8 cellular contexts compared by ENCODE assay signal in the genomic region with DNA sequence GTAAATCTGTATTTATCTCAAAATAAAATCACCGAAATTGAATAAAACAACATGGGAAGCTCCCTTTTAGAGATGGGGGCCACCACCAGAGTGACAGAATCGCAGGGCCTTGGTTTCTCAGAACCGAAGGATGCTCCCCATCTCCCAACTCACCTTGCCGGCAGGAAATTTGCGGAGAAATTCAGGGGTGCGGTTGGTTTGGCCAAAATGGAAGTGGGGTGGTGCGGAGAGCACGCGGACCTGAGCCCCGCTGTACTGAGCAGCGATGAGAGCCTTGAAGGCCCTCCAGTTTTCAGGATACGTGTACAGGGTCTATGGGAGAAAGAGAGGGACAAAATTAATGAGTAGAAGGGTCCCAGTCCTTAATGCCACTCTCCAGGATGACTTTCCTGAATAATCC. TPM values are rescaled to one million over a fixed set of nuclear protein-coding genes. Genes with fewer than 3 reads are reported as not detected.
DNase-seq lines count a peak whose midpoint lies in the region; ATAC-seq, FAIRE-seq and TF ChIP-seq lines count a peak whose summit lies in the region.

No MANE protein-coding gene starts in this region.

- H3K4me2 ChIP-seq in PC-9 (peak overlapping the region; percentile 93), neuronal stem cell (ENCODE audit: insufficient read depth, low read length, poor library complexity, severe bottlenecking) (peak overlapping the region; percentile 78)

- no peak overlapping the region for H3K14ac ChIP-seq in neuronal stem cell (ENCODE audit: low read length)

- H3K27ac ChIP-seq in PC-9 (peak overlapping the region; percentile 86), neuronal stem cell (replicated peaks; ENCODE audit: low read length) (no peak overlapping the region)

- DNase-seq in Caco-2 = no peak
- no peak for DNase-seq in PC-9
- DNase-seq in epithelial cell of esophagus (ENCODE audit: low read depth) = no peak
- no peak for DNase-seq in neuronal stem cell (ENCODE audit: low spot score)
- DNase-seq in amniotic stem cell (lab: John Stamatoyannopoulos, UW) = no peak
- no peak for DNase-seq in retina
- no peak for DNase-seq in GM12892 (ENCODE audit: insufficient read length)

- FAIRE-seq in GM12892 (lab: Jason Lieb, UNC) = no peak

- H3K36me3 ChIP-seq in Caco-2 (ENCODE audit: control insufficient read depth, insufficient read depth, low read length) = peaks cover 7% of the 10 kb centered on the region; the same call in 1 of the 2 replicates
- peaks cover 53% of the 10 kb centered on the region for H3K36me3 ChIP-seq in PC-9 (ENCODE audit: low read depth)
- H3K36me3 ChIP-seq in neuronal stem cell (replicated peaks in 1 of 2; ENCODE audit: control insufficient read depth in 2 of 2, insufficient read depth in 2 of 2, low read length in 2 of 2) = peaks cover 37 to 84% of the 10 kb centered on the region in 2 donors

- intact Hi-C loops in Caco-2 (cut with micrococcal nuclease; ENCODE audit: unreplicated experiment) = no loop called here
- intact Hi-C loops in PC-9 (cut with micrococcal nuclease; ENCODE audit: unreplicated experiment) = loop anchor here (5.0 kb wide), 1 partner anchor 40 kb away; the partner anchor contains the start of genes EML3 and ROM1

- H4K20me1 ChIP-seq in PC-9 (ENCODE audit: insufficient read depth) = peaks cover 53% of the 10 kb centered on the region

- H2AFZ ChIP-seq in PC-9 (no peak overlapping the region), neuronal stem cell (ENCODE audit: low read length) (no peak overlapping the region)

- H3K23ac ChIP-seq in neuronal stem cell (ENCODE audit: low read depth, low read length, poor library complexity) = no peak overlapping the region

- H3K4me1 ChIP-seq in Caco-2 = peaks cover 29% of the 10 kb centered on the region
- peaks cover 40% of the 10 kb centered on the region for H3K4me1 ChIP-seq in PC-9 (replicated peaks; ENCODE audit: insufficient read depth)
- peaks cover 7 to 15% of the 10 kb centered on the region in 2 donors for H3K4me1 ChIP-seq in neuronal stem cell (ENCODE audit: control insufficient read depth in 2 of 2, insufficient read depth in 1 of 2, low read depth in 1 of 2, low read length in 2 of 2)

- H3K27me3 Mint-ChIP-seq in Caco-2 (ENCODE audit: insufficient read depth, unreplicated experiment) = no peaks in the 10 kb centered on the region

- H3K9ac ChIP-seq in neuronal stem cell (ENCODE audit: low read depth, low read length, poor library complexity) = no peak overlapping the region

- WGBS in neuronal stem cell (ENCODE audit: extremely low coverage in 2 of 2, insufficient read length in 2 of 2, insufficient replicate concordance in 1 of 2), 2 donors = no CpG with 5 or more reads among the region's 12 CpGs

- no peak overlapping the region for H2AK5ac ChIP-seq in neuronal stem cell (ENCODE audit: low read depth, low read length)

- peaks cover 78% of the 10 kb centered on the region for H3K79me2 ChIP-seq in PC-9 (ENCODE audit: low read depth)

- H3K27me3 ChIP-seq in Caco-2 (replicated peaks; ENCODE audit: control insufficient read depth, insufficient read depth, low read length) (no peaks in the 10 kb centered on the region), PC-9 (ENCODE audit: insufficient read depth, low read depth) (no peaks in the 10 kb centered on the region), neuronal stem cell (ENCODE audit: control insufficient read depth in 3 of 3, insufficient read depth in 3 of 3, low read depth in 1 of 3, low read length in 3 of 3) (no peaks in the 10 kb centered on the region)

- H3K9me3 ChIP-seq in Caco-2 (no peaks in the 10 kb centered on the region), PC-9 (ENCODE audit: insufficient read depth, low read depth) (no peaks in the 10 kb centered on the region), neuronal stem cell (replicated peaks in 1 of 2; ENCODE audit: control insufficient read depth in 2 of 2, insufficient read depth in 1 of 2, low read depth in 1 of 2, low read length in 2 of 2) (no peaks in the 10 kb centered on the region)

- CTCF ChIA-PET in Caco-2 (lab: Charles Lee) = no interaction called here
- CTCF ChIA-PET in PC-9 (lab: Charles Lee) = interaction anchor here (1.1 kb wide), 1 partner anchor 148 kb away, joined by 3 read pairs; no protein-coding TSS in a partner anchor

- no peaks in the 10 kb centered on the region for H3K9me2 ChIP-seq in PC-9 (ENCODE audit: insufficient read depth)

- H3K79me1 ChIP-seq in neuronal stem cell (ENCODE audit: low read depth, low read length) = peaks cover 10% of the 10 kb centered on the region

- H2BK120ac ChIP-seq in neuronal stem cell (ENCODE audit: low read depth, low read length) = no peak overlapping the region

- peaks cover 53% of the 10 kb centered on the region for H3K4me1 Mint-ChIP-seq in Caco-2 (ENCODE audit: low read depth, unreplicated experiment)

- peaks cover 95% of the 10 kb centered on the region for H3K36me3 Mint-ChIP-seq in Caco-2 (ENCODE audit: insufficient read depth, unreplicated experiment)

- peak overlapping the region; percentile 100 for H3K27ac Mint-ChIP-seq in Caco-2 (ENCODE audit: unreplicated experiment)

- H3K4ac ChIP-seq in neuronal stem cell (ENCODE audit: low read length) = no peak overlapping the region

- POLR2A ChIA-PET in Caco-2 (lab: Charles Lee) (interaction anchor here (0.7 to 1.2 kb wide), 3 partner anchors 11 to 19 kb away, joined by 3 to 6 read pairs (median 3); partner anchors contain the start of gene TUT1), PC-9 (lab: Charles Lee; ENCODE audit: unreplicated experiment) (interaction anchor here (0.5 to 0.9 kb wide), 4 partner anchors 11 to 162 kb away, joined by 3 to 4 read pairs (median 4); no protein-coding TSS in a partner anchor)

- no peak for TF ChIP-seq POLR2A in GM12892 (IDR thresholded peaks at IDR 0.05; ENCODE audit: low read depth, low read length)

- H2BK5ac ChIP-seq in neuronal stem cell (ENCODE audit: low read length) = no peak overlapping the region

- TF ChIP-seq CTCF in Caco-2 (IDR thresholded peaks at IDR 0.05; ENCODE audit: insufficient read depth in 1 of 2, low read depth in 1 of 2, low read length in 1 of 2, severe bottlenecking in 1 of 2, unreplicated experiment in 1 of 2) (no peak), PC-9 (conservative IDR thresholded peaks at IDR 0.05) (no peak), epithelial cell of esophagus (IDR thresholded peaks at IDR 0.05; ENCODE audit: insufficient read depth, low read depth, low read length, missing control alignments) (no peak)

- H4K91ac ChIP-seq in neuronal stem cell (ENCODE audit: low read depth, low read length, poor library complexity) = no peak overlapping the region

- peak overlapping the region; percentile 97 for H3K4me3 Mint-ChIP-seq in Caco-2 (ENCODE audit: unreplicated experiment)

- H3K4me3 ChIP-seq in Caco-2 (ENCODE audit: low read depth, low read length) = peak overlapping the region; percentile 55
- H3K4me3 ChIP-seq in PC-9 = peak overlapping the region; percentile 92
- H3K4me3 ChIP-seq in epithelial cell of esophagus (ENCODE audit: low read length) = peak overlapping the region; percentile 99
- H3K4me3 ChIP-seq in neuronal stem cell (ENCODE audit: low read length in 2 of 2) = peak overlapping the region; percentile 91 to 94

- no peak for ATAC-seq in HG03135 (IDR thresholded peaks at IDR 0.05; ENCODE audit: unreplicated experiment)

- H3K9me3 Mint-ChIP-seq in Caco-2 (ENCODE audit: unreplicated experiment) = no peaks in the 10 kb centered on the region

- no TSS peak for BruUV-seq in Caco-2 (replicated peaks; lab: Mats Ljungman, UMichigan)
- BruUV-seq in PC-9 (replicated peaks; lab: Mats Ljungman, UMichigan) = no TSS peak

- no peak overlapping the region for H2BK12ac ChIP-seq in neuronal stem cell (ENCODE audit: low read length)

- H2BK15ac ChIP-seq in neuronal stem cell (ENCODE audit: low read length) = no peak overlapping the region

- no peak overlapping the region for H3K18ac ChIP-seq in neuronal stem cell (ENCODE audit: low read length)

- H3F3A ChIP-seq in PC-9 (ENCODE audit: insufficient read depth, low read depth) = peaks cover 77% of the 10 kb centered on the region

- H4K8ac ChIP-seq in neuronal stem cell (ENCODE audit: low read depth, low read length) = no peak overlapping the region

RNA-seq across cellular contexts. Expression of gene EEF1G, which starts 1.3 kb away (rescaled TPM):
- total RNA-seq in Caco-2 (2022) (2,004 and 2,035 TPM in 2 replicates), PC-9 (2021) (1,773 and 2,008 TPM in 2 replicates)
- polyA plus RNA-seq in neuronal stem cell (2013, experiment 1 of 2) = 2,514 TPM
- 2,457 TPM for polyA plus RNA-seq in neuronal stem cell (2013, experiment 2 of 2)
- 3,566 TPM for polyA plus RNA-seq in GM12892 (2012; ENCODE audit: missing spikeins)

RNA-seq across cellular contexts. Expression of gene TUT1, which starts 18.9 kb away (rescaled TPM):
- total RNA-seq in Caco-2 (2022) (27.2 and 30.2 TPM in 2 replicates), PC-9 (2021) (39.3 and 40.5 TPM in 2 replicates)
- polyA plus RNA-seq in neuronal stem cell (2013, experiment 1 of 2) = 14.3 TPM
- polyA plus RNA-seq in neuronal stem cell (2013, experiment 2 of 2) = 14.6 TPM
- 13.1 TPM for polyA plus RNA-seq in GM12892 (2012; ENCODE audit: missing spikeins)

RNA-seq across cellular contexts. Expression of gene AHNAK, which starts 25.8 kb away (rescaled TPM):
- 312 and 324 TPM in 2 replicates for total RNA-seq in Caco-2 (2022)
- 632 and 734 TPM in 2 replicates for total RNA-seq in PC-9 (2021)
- 6.4 TPM for polyA plus RNA-seq in neuronal stem cell (2013, experiment 1 of 2)
- 6.9 TPM for polyA plus RNA-seq in neuronal stem cell (2013, experiment 2 of 2)
- 15.5 TPM for polyA plus RNA-seq in GM12892 (2012; ENCODE audit: missing spikeins)

RNA-seq across cellular contexts. Expression of gene MTA2, which starts 29.2 kb away (rescaled TPM):
- 134 and 135 TPM in 2 replicates for total RNA-seq in Caco-2 (2022)
- total RNA-seq in PC-9 (2021) = 96.6 and 120 TPM in 2 replicates
- 61.4 TPM for polyA plus RNA-seq in neuronal stem cell (2013, experiment 1 of 2)
- 60.5 TPM for polyA plus RNA-seq in neuronal stem cell (2013, experiment 2 of 2)
- 111 TPM for polyA plus RNA-seq in GM12892 (2012; ENCODE audit: missing spikeins)

RNA-seq across cellular contexts. Expression of gene EML3, which starts 40.1 kb away (rescaled TPM):
- total RNA-seq in Caco-2 (2022) (61.2 and 68.7 TPM in 2 replicates), PC-9 (2021) (83.2 and 84.2 TPM in 2 replicates)
- 22.2 TPM for polyA plus RNA-seq in neuronal stem cell (2013, experiment 1 of 2)
- polyA plus RNA-seq in neuronal stem cell (2013, experiment 2 of 2) = 21.7 TPM
- 30.5 TPM for polyA plus RNA-seq in GM12892 (2012; ENCODE audit: missing spikeins)
